ENCODE assay signal across 8 cellular contexts in genomic region chr10:110395350-110396283, GRCh38.
DNase-seq lines count a peak whose midpoint lies in the region; ATAC-seq, FAIRE-seq and TF ChIP-seq lines count a peak whose summit lies in the region.

No MANE protein-coding gene starts in this region.

- no peak overlapping the region for H3K4me3 ChIP-seq in GM06990 (replicated peaks; ENCODE audit: low read depth, low read length)
- H3K4me3 ChIP-seq in mammary epithelial cell (replicated peaks in 1 of 3; ENCODE audit: insufficient read depth in 1 of 3, low read depth in 2 of 3, low read length in 3 of 3): no peak overlapping the region

- H3K4me2 ChIP-seq in mammary epithelial cell (ENCODE audit: insufficient read depth, low read depth, low read length): no peak overlapping the region

- in situ Hi-C loops in mammary epithelial cell (cut with MboI; ENCODE audit: low sequenced_read_pairs in 2 of 2): loop anchor here in 1 of 2 donors (5.0 kb wide), 1 partner anchor 43 kb away; no protein-coding TSS in a partner anchor

- H4K20me1 ChIP-seq in mammary epithelial cell (ENCODE audit: insufficient read depth, low read length): no peaks in the 10 kb centered on the region

- DNase-seq in GM06990 (ENCODE audit: extremely low read depth, insufficient read length) (peak; percentile 62), HTR-8/SVneo (ENCODE audit: insufficient read length, low spot score) (peak; percentile 54), mammary epithelial cell (peak; percentile 97), myocyte (ENCODE audit: low read depth) (peak; percentile 73), SIG-M5 (lab: John Stamatoyannopoulos, UW) (no peak), NCI-H2227 treated with DMSO at 0.1 percent for 48 hours (lab: John Stamatoyannopoulos, UW) (no peak), hypothalamus (lab: John Stamatoyannopoulos, UW) (no peak)

- TF ChIP-seq CTCF in GM06990 (IDR thresholded peaks at IDR 0.05; ENCODE audit: insufficient read depth, low read length, poor library complexity, severe bottlenecking) (no peak), mammary epithelial cell (conservative IDR thresholded peaks at IDR 0.05 in 1 of 2, IDR thresholded peaks at IDR 0.05 in 1 of 2; ENCODE audit: extremely low read depth in 1 of 2, insufficient read depth in 1 of 2, low read depth in 1 of 2, low read length in 2 of 2) (no peak)

- BruUV-seq in mammary epithelial cell (replicated peaks; lab: Mats Ljungman, UMichigan): no TSS peak

- WGBS in mammary epithelial cell (ENCODE audit: low coverage, missing lambda C conversion rate): 52% methylated on average over 11 of the region's 11 CpGs

- intact Hi-C loops in mammary epithelial cell (cut with micrococcal nuclease): no loop called here

- peak; percentile 95 for ATAC-seq in GM21447 (IDR thresholded peaks at IDR 0.05; ENCODE audit: unreplicated experiment)

- H3K36me3 ChIP-seq in GM06990 (ENCODE audit: control insufficient read depth, insufficient read depth, low read length) (no peaks in the 10 kb centered on the region), mammary epithelial cell (ENCODE audit: insufficient read depth, low read length) (no peaks in the 10 kb centered on the region)

- CTCF ChIA-PET in mammary epithelial cell (lab: Charles Lee; ENCODE audit: low non-redundant PET): no interaction called here

- no peak overlapping the region for H3K9ac ChIP-seq in mammary epithelial cell (ENCODE audit: insufficient read depth, low read length)

- no peaks in the 10 kb centered on the region for H3K9me3 ChIP-seq in mammary epithelial cell (replicated peaks; ENCODE audit: insufficient read depth, low read length)

- H2AFZ ChIP-seq in mammary epithelial cell (ENCODE audit: low read depth, low read length): peak overlapping the region; percentile 60

- dilution Hi-C loops in mammary epithelial cell (cut with HindIII; ENCODE audit: low sequenced_read_pairs): no loop called here

- peak overlapping the region; percentile 66 for H3K27ac ChIP-seq in mammary epithelial cell (ENCODE audit: insufficient read depth, low read depth, low read length)

- H3K4me1 ChIP-seq in mammary epithelial cell (ENCODE audit: insufficient read depth, low read length): peaks cover 50% of the 10 kb centered on the region

- FAIRE-seq in HTR-8/SVneo (lab: Jason Lieb, UNC): no peak

- H3K27me3 ChIP-seq in GM06990 (replicated peaks; ENCODE audit: control insufficient read depth, insufficient read depth, low read length) (no peaks in the 10 kb centered on the region), mammary epithelial cell (ENCODE audit: insufficient read depth, low read length) (no peaks in the 10 kb centered on the region)

- H3K79me2 ChIP-seq in mammary epithelial cell (ENCODE audit: insufficient read depth, low read length): no peaks in the 10 kb centered on the region

Comparison
In these comparisons a context has a peak if more than half of its experiments do, and no peak if none do; other contexts are left out.
1. DNase-seq: peak in GM06990 (single experiment), HTR-8/SVneo (single experiment), mammary epithelial cell (single experiment) and myocyte (single experiment); none in SIG-M5 (single experiment), NCI-H2227 treated with DMSO at 0.1 percent for 48 hours (single experiment) and hypothalamus (0 of 51).